ENCODE assay signal across 1 cellular context in genomic region chr11:62340269-62340901, GRCh38.
TF ChIP-seq lines count a peak whose summit lies in the region.

No MANE protein-coding gene starts in this region.

TF ChIP-seq in HepG2, 621 proteins besides CTCF, POLR2A, EP300 and RAD21 (continues in another document):
- TF ChIP-seq, protein P1, sequence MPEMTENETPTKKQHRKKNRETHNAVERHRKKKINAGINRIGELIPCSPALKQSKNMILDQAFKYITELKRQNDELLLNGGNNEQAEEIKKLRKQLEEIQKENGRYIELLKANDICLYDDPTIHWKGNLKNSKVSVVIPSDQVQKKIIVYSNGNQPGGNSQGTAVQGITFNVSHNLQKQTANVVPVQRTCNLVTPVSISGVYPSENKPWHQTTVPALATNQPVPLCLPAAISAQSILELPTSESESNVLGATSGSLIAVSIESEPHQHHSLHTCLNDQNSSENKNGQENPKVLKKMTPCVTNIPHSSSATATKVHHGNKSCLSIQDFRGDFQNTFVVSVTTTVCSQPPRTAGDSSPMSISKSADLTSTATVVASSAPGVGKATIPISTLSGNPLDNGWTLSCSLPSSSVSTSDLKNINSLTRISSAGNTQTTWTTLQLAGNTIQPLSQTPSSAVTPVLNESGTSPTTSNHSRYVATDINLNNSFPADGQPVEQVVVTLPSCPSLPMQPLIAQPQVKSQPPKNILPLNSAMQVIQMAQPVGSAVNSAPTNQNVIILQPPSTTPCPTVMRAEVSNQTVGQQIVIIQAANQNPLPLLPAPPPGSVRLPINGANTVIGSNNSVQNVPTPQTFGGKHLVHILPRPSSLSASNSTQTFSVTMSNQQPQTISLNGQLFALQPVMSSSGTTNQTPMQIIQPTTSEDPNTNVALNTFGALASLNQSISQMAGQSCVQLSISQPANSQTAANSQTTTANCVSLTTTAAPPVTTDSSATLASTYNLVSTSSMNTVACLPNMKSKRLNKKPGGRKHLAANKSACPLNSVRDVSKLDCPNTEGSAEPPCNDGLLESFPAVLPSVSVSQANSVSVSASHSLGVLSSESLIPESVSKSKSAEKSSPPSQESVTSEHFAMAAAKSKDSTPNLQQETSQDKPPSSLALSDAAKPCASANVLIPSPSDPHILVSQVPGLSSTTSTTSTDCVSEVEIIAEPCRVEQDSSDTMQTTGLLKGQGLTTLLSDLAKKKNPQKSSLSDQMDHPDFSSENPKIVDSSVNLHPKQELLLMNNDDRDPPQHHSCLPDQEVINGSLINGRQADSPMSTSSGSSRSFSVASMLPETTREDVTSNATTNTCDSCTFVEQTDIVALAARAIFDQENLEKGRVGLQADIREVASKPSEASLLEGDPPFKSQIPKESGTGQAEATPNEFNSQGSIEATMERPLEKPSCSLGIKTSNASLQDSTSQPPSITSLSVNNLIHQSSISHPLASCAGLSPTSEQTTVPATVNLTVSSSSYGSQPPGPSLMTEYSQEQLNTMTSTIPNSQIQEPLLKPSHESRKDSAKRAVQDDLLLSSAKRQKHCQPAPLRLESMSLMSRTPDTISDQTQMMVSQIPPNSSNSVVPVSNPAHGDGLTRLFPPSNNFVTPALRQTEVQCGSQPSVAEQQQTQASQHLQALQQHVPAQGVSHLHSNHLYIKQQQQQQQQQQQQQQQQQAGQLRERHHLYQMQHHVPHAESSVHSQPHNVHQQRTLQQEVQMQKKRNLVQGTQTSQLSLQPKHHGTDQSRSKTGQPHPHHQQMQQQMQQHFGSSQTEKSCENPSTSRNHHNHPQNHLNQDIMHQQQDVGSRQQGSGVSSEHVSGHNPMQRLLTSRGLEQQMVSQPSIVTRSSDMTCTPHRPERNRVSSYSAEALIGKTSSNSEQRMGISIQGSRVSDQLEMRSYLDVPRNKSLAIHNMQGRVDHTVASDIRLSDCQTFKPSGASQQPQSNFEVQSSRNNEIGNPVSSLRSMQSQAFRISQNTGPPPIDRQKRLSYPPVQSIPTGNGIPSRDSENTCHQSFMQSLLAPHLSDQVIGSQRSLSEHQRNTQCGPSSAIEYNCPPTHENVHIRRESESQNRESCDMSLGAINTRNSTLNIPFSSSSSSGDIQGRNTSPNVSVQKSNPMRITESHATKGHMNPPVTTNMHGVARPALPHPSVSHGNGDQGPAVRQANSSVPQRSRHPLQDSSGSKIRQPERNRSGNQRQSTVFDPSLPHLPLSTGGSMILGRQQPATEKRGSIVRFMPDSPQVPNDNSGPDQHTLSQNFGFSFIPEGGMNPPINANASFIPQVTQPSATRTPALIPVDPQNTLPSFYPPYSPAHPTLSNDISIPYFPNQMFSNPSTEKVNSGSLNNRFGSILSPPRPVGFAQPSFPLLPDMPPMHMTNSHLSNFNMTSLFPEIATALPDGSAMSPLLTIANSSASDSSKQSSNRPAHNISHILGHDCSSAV (CRISPR knock-in tag; IDR thresholded peaks at IDR 0.05; ENCODE audit: borderline replicate concordance): no peak
- TF ChIP-seq GATAD1 (CRISPR knock-in tag; IDR thresholded peaks at IDR 0.05) (no peak), CAMTA2 (CRISPR knock-in tag; IDR thresholded peaks at IDR 0.05; ENCODE audit: borderline replicate concordance) (no peak), CENPX (CRISPR knock-in tag; IDR thresholded peaks at IDR 0.05) (no peak), STAT5B (CRISPR knock-in tag; IDR thresholded peaks at IDR 0.05) (no peak), FIP1L1 (IDR thresholded peaks at IDR 0.05; ENCODE audit: borderline replicate concordance, insufficient read depth, low read depth, low read length) (no peak), ZMYM2 (CRISPR knock-in tag; IDR thresholded peaks at IDR 0.05) (no peak), IKZF4 (CRISPR knock-in tag; IDR thresholded peaks at IDR 0.05; ENCODE audit: borderline replicate concordance, low read depth, not compliant biosample characterization) (no peak), ZNF382 (CRISPR knock-in tag; IDR thresholded peaks at IDR 0.05; ENCODE audit: borderline replicate concordance) (no peak), KLF16 (CRISPR knock-in tag; IDR thresholded peaks at IDR 0.05) (no peak), MBD4 (IDR thresholded peaks at IDR 0.05; ENCODE audit: borderline replicate concordance, low read length) (no peak), TBP (CRISPR knock-in tag; IDR thresholded peaks at IDR 0.05) (no peak), HOXD1 (CRISPR knock-in tag; IDR thresholded peaks at IDR 0.05) (no peak), ARNTL (CRISPR knock-in tag; IDR thresholded peaks at IDR 0.05) (0 out of 2 replicates have a peak, but pooled peaks have one; percentile 43), U2AF2 (IDR thresholded peaks at IDR 0.05; ENCODE audit: low read depth, low read length) (no peak), SMC3 (IDR thresholded peaks at IDR 0.05; ENCODE audit: low read length) (peak; percentile 46; the same call in 1 of the 2 replicates), ZBTB7A (CRISPR knock-in tag; IDR thresholded peaks at IDR 0.05) (no peak), RNF2 (conservative IDR thresholded peaks at IDR 0.05; ENCODE audit: low read depth) (no peak), ZNF567 (CRISPR knock-in tag; IDR thresholded peaks at IDR 0.05; ENCODE audit: borderline replicate concordance) (no peak), KLF9 (CRISPR knock-in tag; IDR thresholded peaks at IDR 0.05; ENCODE audit: low read depth) (no peak), NCOA2 (CRISPR knock-in tag; IDR thresholded peaks at IDR 0.05) (peak; percentile 80), IKZF5 (CRISPR knock-in tag; IDR thresholded peaks at IDR 0.05) (no peak), STAG1 (CRISPR knock-in tag; IDR thresholded peaks at IDR 0.05) (no peak; the same call in 1 of the 2 replicates), FOXK2 (IDR thresholded peaks at IDR 0.05) (no peak), TCF12 (IDR thresholded peaks at IDR 0.05) (no peak), TCF12 (CRISPR knock-in tag; IDR thresholded peaks at IDR 0.05) (0 out of 2 replicates have a peak, but pooled peaks have one; percentile 47), DNMT3B (CRISPR knock-in tag; conservative IDR thresholded peaks at IDR 0.05) (no peak), TCF7 (IDR thresholded peaks at IDR 0.05; ENCODE audit: low read depth) (peak; percentile 37; the same call in 1 of the 2 replicates), KDM2A (CRISPR knock-in tag; IDR thresholded peaks at IDR 0.05; ENCODE audit: borderline replicate concordance, low read depth) (no peak), KLF11 (CRISPR knock-in tag; IDR thresholded peaks at IDR 0.05) (no peak), ZNF543 (CRISPR knock-in tag; IDR thresholded peaks at IDR 0.05) (0 out of 2 replicates have a peak, but pooled peaks have one; percentile 24)
- TF ChIP-seq, protein P2, sequence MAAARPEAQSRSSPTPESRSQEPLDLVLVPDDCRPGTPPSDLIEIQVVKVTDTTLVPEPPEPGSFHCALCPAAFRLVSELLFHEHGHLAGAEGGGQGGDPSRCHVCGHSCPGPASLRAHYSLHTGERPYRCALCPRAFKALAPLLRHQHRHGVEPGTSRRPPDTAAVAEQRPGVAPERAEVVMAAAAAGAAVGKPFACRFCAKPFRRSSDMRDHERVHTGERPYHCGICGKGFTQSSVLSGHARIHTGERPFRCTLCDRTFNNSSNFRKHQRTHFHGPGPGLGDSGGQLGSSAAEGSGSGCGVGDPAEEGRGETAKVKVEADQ (CRISPR knock-in tag; IDR thresholded peaks at IDR 0.05; ENCODE audit: borderline replicate concordance): no peak
- TF ChIP-seq, protein P3, sequence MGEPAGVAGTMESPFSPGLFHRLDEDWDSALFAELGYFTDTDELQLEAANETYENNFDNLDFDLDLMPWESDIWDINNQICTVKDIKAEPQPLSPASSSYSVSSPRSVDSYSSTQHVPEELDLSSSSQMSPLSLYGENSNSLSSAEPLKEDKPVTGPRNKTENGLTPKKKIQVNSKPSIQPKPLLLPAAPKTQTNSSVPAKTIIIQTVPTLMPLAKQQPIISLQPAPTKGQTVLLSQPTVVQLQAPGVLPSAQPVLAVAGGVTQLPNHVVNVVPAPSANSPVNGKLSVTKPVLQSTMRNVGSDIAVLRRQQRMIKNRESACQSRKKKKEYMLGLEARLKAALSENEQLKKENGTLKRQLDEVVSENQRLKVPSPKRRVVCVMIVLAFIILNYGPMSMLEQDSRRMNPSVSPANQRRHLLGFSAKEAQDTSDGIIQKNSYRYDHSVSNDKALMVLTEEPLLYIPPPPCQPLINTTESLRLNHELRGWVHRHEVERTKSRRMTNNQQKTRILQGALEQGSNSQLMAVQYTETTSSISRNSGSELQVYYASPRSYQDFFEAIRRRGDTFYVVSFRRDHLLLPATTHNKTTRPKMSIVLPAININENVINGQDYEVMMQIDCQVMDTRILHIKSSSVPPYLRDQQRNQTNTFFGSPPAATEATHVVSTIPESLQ (CRISPR knock-in tag; conservative IDR thresholded peaks at IDR 0.05): no peak
- TF ChIP-seq, protein P4, sequence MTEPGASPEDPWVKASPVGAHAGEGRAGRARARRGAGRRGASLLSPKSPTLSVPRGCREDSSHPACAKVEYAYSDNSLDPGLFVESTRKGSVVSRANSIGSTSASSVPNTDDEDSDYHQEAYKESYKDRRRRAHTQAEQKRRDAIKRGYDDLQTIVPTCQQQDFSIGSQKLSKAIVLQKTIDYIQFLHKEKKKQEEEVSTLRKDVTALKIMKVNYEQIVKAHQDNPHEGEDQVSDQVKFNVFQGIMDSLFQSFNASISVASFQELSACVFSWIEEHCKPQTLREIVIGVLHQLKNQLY (CRISPR knock-in tag; IDR thresholded peaks at IDR 0.05): no peak
- TF ChIP-seq, protein P5, sequence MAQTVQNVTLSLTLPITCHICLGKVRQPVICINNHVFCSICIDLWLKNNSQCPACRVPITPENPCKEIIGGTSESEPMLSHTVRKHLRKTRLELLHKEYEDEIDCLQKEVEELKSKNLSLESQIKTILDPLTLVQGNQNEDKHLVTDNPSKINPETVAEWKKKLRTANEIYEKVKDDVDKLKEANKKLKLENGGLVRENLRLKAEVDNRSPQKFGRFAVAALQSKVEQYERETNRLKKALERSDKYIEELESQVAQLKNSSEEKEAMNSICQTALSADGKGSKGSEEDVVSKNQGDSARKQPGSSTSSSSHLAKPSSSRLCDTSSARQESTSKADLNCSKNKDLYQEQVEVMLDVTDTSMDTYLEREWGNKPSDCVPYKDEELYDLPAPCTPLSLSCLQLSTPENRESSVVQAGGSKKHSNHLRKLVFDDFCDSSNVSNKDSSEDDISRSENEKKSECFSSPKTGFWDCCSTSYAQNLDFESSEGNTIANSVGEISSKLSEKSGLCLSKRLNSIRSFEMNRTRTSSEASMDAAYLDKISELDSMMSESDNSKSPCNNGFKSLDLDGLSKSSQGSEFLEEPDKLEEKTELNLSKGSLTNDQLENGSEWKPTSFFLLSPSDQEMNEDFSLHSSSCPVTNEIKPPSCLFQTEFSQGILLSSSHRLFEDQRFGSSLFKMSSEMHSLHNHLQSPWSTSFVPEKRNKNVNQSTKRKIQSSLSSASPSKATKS (CRISPR knock-in tag; IDR thresholded peaks at IDR 0.05): no peak
- TF ChIP-seq, protein P6, sequence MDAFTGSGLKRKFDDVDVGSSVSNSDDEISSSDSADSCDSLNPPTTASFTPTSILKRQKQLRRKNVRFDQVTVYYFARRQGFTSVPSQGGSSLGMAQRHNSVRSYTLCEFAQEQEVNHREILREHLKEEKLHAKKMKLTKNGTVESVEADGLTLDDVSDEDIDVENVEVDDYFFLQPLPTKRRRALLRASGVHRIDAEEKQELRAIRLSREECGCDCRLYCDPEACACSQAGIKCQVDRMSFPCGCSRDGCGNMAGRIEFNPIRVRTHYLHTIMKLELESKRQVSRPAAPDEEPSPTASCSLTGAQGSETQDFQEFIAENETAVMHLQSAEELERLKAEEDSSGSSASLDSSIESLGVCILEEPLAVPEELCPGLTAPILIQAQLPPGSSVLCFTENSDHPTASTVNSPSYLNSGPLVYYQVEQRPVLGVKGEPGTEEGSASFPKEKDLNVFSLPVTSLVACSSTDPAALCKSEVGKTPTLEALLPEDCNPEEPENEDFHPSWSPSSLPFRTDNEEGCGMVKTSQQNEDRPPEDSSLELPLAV (CRISPR knock-in tag; conservative IDR thresholded peaks at IDR 0.05; ENCODE audit: low read depth): no peak
- TF ChIP-seq, protein P7, sequence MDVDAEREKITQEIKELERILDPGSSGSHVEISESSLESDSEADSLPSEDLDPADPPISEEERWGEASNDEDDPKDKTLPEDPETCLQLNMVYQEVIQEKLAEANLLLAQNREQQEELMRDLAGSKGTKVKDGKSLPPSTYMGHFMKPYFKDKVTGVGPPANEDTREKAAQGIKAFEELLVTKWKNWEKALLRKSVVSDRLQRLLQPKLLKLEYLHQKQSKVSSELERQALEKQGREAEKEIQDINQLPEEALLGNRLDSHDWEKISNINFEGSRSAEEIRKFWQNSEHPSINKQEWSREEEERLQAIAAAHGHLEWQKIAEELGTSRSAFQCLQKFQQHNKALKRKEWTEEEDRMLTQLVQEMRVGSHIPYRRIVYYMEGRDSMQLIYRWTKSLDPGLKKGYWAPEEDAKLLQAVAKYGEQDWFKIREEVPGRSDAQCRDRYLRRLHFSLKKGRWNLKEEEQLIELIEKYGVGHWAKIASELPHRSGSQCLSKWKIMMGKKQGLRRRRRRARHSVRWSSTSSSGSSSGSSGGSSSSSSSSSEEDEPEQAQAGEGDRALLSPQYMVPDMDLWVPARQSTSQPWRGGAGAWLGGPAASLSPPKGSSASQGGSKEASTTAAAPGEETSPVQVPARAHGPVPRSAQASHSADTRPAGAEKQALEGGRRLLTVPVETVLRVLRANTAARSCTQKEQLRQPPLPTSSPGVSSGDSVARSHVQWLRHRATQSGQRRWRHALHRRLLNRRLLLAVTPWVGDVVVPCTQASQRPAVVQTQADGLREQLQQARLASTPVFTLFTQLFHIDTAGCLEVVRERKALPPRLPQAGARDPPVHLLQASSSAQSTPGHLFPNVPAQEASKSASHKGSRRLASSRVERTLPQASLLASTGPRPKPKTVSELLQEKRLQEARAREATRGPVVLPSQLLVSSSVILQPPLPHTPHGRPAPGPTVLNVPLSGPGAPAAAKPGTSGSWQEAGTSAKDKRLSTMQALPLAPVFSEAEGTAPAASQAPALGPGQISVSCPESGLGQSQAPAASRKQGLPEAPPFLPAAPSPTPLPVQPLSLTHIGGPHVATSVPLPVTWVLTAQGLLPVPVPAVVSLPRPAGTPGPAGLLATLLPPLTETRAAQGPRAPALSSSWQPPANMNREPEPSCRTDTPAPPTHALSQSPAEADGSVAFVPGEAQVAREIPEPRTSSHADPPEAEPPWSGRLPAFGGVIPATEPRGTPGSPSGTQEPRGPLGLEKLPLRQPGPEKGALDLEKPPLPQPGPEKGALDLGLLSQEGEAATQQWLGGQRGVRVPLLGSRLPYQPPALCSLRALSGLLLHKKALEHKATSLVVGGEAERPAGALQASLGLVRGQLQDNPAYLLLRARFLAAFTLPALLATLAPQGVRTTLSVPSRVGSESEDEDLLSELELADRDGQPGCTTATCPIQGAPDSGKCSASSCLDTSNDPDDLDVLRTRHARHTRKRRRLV (CRISPR knock-in tag; IDR thresholded peaks at IDR 0.05): 0 out of 2 replicates have a peak, but pooled peaks have one; percentile 34
- TF ChIP-seq, protein P8, sequence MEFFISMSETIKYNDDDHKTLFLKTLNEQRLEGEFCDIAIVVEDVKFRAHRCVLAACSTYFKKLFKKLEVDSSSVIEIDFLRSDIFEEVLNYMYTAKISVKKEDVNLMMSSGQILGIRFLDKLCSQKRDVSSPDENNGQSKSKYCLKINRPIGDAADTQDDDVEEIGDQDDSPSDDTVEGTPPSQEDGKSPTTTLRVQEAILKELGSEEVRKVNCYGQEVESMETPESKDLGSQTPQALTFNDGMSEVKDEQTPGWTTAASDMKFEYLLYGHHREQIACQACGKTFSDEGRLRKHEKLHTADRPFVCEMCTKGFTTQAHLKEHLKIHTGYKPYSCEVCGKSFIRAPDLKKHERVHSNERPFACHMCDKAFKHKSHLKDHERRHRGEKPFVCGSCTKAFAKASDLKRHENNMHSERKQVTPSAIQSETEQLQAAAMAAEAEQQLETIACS (CRISPR knock-in tag; IDR thresholded peaks at IDR 0.05): no peak
